ENCODE assay signal across 12 cellular contexts in genomic region chr9:137582286-137582860, GRCh38. TPM values are rescaled to one million over a fixed set of nuclear protein-coding genes. Genes with fewer than 3 reads are reported as not detected.
A peak's percentile ranks its signal among the peaks of the same experiment; 100 is the strongest.
DNase-seq lines count a peak whose midpoint lies in the region; ATAC-seq, FAIRE-seq and TF ChIP-seq lines count a peak whose summit lies in the region.
"Had no signal": no experiment of that assay in that cellular context is flagged by ENCODE, and none has a peak within 500 bp of the region (broad histone marks: within the 10 kb centered on the region; RNA-seq: fewer than 3 reads in every experiment).

No MANE protein-coding gene starts in this region.

- no peaks in the 10 kb centered on the region; the same call in 1 of the 2 replicates for H3K4me1 ChIP-seq in HEK293 (ENCODE audit: control insufficient read depth, insufficient read depth, low read length)
- peaks cover 13% of the 10 kb centered on the region for H3K4me1 ChIP-seq in HepG2 (ENCODE audit: insufficient read depth, low read length)

- WGBS in HepG2 (ENCODE audit: low lambda C conversion rate) = 95% methylated on average over 8 of the region's 20 CpGs

- H3K27me3 ChIP-seq in WERI-Rb-1 (ENCODE audit: insufficient read depth, low read depth, severe bottlenecking) (no peaks in the 10 kb centered on the region), HepG2 (ENCODE audit: control insufficient read depth in 1 of 2, insufficient read depth in 2 of 2, low read length in 2 of 2) (no peaks in the 10 kb centered on the region)

- intact Hi-C loops in HepG2 (cut with micrococcal nuclease; ENCODE audit: unreplicated experiment) = no loop called here

- no peak overlapping the region for H3K9ac ChIP-seq in HepG2 (ENCODE audit: insufficient read depth, low read depth, low read length)

- FAIRE-seq in HepG2 (lab: Jason Lieb, UNC) = no peak

- H3K4me3 ChIP-seq in HEK293 (ENCODE audit: low read depth, low read length) = no peak overlapping the region
- no peak overlapping the region for H3K4me3 ChIP-seq in WERI-Rb-1 (ENCODE audit: low read depth, low read length)
- no peak overlapping the region for H3K4me3 ChIP-seq in HepG2 (replicated peaks in 1 of 3; ENCODE audit: insufficient read depth in 1 of 3, low read depth in 2 of 3, low read length in 3 of 3)

- POLR2A ChIA-PET in HEK293 (lab: Yijun Ruan, JAX) = interaction anchor here (1.3 to 5.7 kb wide), 4 partner anchors 9 to 37 kb away, joined by 3 to 28 read pairs (median 17); partner anchors contain the start of genes ARRDC1, EHMT1 and ZMYND19
- POLR2A ChIA-PET in HepG2 (lab: Yijun Ruan, JAX) = interaction anchor here (0.7 to 2.1 kb wide), 3 partner anchors 8 to 37 kb away, joined by 3 to 7 read pairs (median 6); partner anchors contain the start of genes ARRDC1, EHMT1 and ZMYND19

- TF ChIP-seq CTCF in HEK293 (tag by site-specific recombination; IDR thresholded peaks at IDR 0.05) = peak; percentile 28; the same call in 1 of the 2 replicates
- TF ChIP-seq CTCF in WERI-Rb-1 (IDR thresholded peaks at IDR 0.05; ENCODE audit: low read depth, low read length) = peak; percentile 52
- peak; percentile 60 for TF ChIP-seq CTCF in HepG2 (CRISPR knock-in tag; IDR thresholded peaks at IDR 0.05)

- H4K20me1 ChIP-seq in HepG2 (ENCODE audit: insufficient read depth, low read length) = no peaks in the 10 kb centered on the region

- H3K79me2 ChIP-seq in HepG2 (ENCODE audit: insufficient read depth, low read length) = peaks cover 7% of the 10 kb centered on the region

- no TSS peak for BruUV-seq in HepG2 (replicated peaks; lab: Mats Ljungman, UMichigan)

- CTCF ChIA-PET in HEK293 (lab: Yijun Ruan, JAX) = interaction anchor here (0.7 to 2.2 kb wide), 15 partner anchors 8 to 484 kb away, joined by 3 to 16 read pairs (median 4); partner anchors contain the start of genes EHMT1 and ZMYND19
- CTCF ChIA-PET in HepG2 (lab: Yijun Ruan, JAX; ENCODE audit: low intra/inter-chr PET ratio, low total read pairs) = no interaction called here

- H2AFZ ChIP-seq in HepG2 (ENCODE audit: low read length) = no peak overlapping the region

- ATAC-seq in HepG2 = no peak
- ATAC-seq in HG03108 (IDR thresholded peaks at IDR 0.05; ENCODE audit: unreplicated experiment) = no peak
- ATAC-seq: stimulated activated naive CD8-positive, alpha-beta T cell treated with anti-CD3 and anti-CD28 coated beads, Interleukin-15, Interleukin-2, amounts not matched to agents 100 U/mL and 50 U/mL, for 24 hours had no signal

- no peak for TF ChIP-seq EP300 in HepG2 (IDR thresholded peaks at IDR 0.05; ENCODE audit: low read depth in 2 of 2, low read length in 2 of 2)
- TF ChIP-seq EP300 in HepG2 (CRISPR knock-in tag; IDR thresholded peaks at IDR 0.05; ENCODE audit: borderline replicate concordance) = no peak

- in situ Hi-C loops in HepG2 (cut with HindIII; ENCODE audit: extremely low pct_ligation_motif_present, low pct_unique_long_range_greater_than_20kb) = no loop called here

- peak; percentile 68 for DNase-seq in D341Med (ENCODE audit: low spot score)
- peak; percentile 54 for DNase-seq in WERI-Rb-1
- no peak for DNase-seq in HepG2 (ENCODE audit: low spot score)
- DNase-seq in C1 segment of cervical spinal cord (lab: John Stamatoyannopoulos, UW) = no peak
- DNase-seq in NCI-H1105 (lab: John Stamatoyannopoulos, UW) = no peak
- DNase-seq in NCI-H69 (lab: John Stamatoyannopoulos, UW) = no peak
- DNase-seq: activated naive CD8-positive, alpha-beta T cell treated with anti-CD3 and anti-CD28 coated beads, Interleukin-2, amount 10 ng/mL, durations not matched to agents 7 days and 5 days; HCEC 1CT; NCI-H1417 treated with DMSO at 0.1 percent for 48 hours; stimulated activated naive CD8-positive, alpha-beta T cell treated with anti-CD3 and anti-CD28 coated beads, Interleukin-15, Interleukin-2, amounts not matched to agents 100 U/mL and 50 U/mL, for 24 hours had no signal

- no peak overlapping the region for H3K27ac ChIP-seq in HEK293 (ENCODE audit: extremely low read depth, low read depth, low read length)
- no peak overlapping the region for H3K27ac ChIP-seq in WERI-Rb-1
- H3K27ac ChIP-seq in HepG2 (ENCODE audit: extremely low read length, insufficient read depth, low read length) = no peak overlapping the region

- no peak for TF ChIP-seq POLR2A in HepG2 (IDR thresholded peaks at IDR 0.05; ENCODE audit: insufficient read depth in 1 of 2, low read depth in 2 of 2, low read length in 2 of 2)

- H3K9me3 ChIP-seq in HEK293 (ENCODE audit: control insufficient read depth, insufficient read depth, low read depth, low read length) (no peaks in the 10 kb centered on the region), WERI-Rb-1 (ENCODE audit: severe bottlenecking) (no peaks in the 10 kb centered on the region), HepG2 (ENCODE audit: low read length) (no peaks in the 10 kb centered on the region)

- H3K4me2 ChIP-seq in HepG2 (ENCODE audit: low read depth, low read length) = no peak overlapping the region

- H3K36me3 ChIP-seq in HEK293 (ENCODE audit: control insufficient read depth in 2 of 2, insufficient read depth in 1 of 2, low read length in 2 of 2) = peaks cover 7 to 77% of the 10 kb centered on the region in 2 experiments; a peak in 2 of 3 replicates
- peaks cover 65% of the 10 kb centered on the region for H3K36me3 ChIP-seq in WERI-Rb-1
- H3K36me3 ChIP-seq in HepG2 (replicated peaks in 1 of 2; ENCODE audit: control insufficient read depth in 1 of 2, insufficient read depth in 2 of 2, low read length in 2 of 2) = peaks cover 22 to 55% of the 10 kb centered on the region in 2 experiments

- TF ChIP-seq RAD21 in HepG2 (CRISPR knock-in tag; IDR thresholded peaks at IDR 0.05) = peak; percentile 42; the same call in 1 of the 2 replicates

RNA-seq across cellular contexts. Expression of gene DPH7, which starts 3.6 kb away (rescaled TPM):
- 22.6 and 31.6 TPM in 2 replicates for total RNA-seq in HepG2 (2016; rRNA removed; fragmentation: Illumina TruSeq; extraction: Trizol)
- 23.7 and 28.0 TPM in 2 replicates for total RNA-seq in HepG2 (2016; cell fraction: cytosol; rRNA removed; fragmentation: Illumina TruSeq; extraction: Trizol; ENCODE audit: low read depth)
- 21.4 and 31.8 TPM in 2 replicates for total RNA-seq in HepG2 (2016; cell fraction: insoluble cytoplasmic fraction; rRNA removed; fragmentation: Illumina TruSeq; extraction: Trizol)
- 27.7 and 31.4 TPM in 2 replicates for total RNA-seq in HepG2 (2016; cell fraction: membrane; rRNA removed; fragmentation: Illumina TruSeq; extraction: Trizol)
- total RNA-seq in HepG2 (2016; cell fraction: nucleus; rRNA removed; fragmentation: Illumina TruSeq; extraction: Trizol) = 34.5 and 40.2 TPM in 2 replicates
- 27.6 and 36.9 TPM in 2 replicates for polyA plus RNA-seq in HepG2 (2011; rRNA removed)
- polyA plus RNA-seq in HepG2 (2011; cell fraction: cytosol; rRNA removed) = 15.3 and 20.0 TPM in 2 replicates
- 128 and 151 TPM in 2 replicates for polyA plus RNA-seq in HepG2 (2011; cell fraction: nucleus; rRNA removed)
- 15.1 and 23.7 TPM in 2 replicates for polyA plus RNA-seq in HepG2 (2012)
- polyA plus RNA-seq in HepG2 (2016; cell fraction: cytosol; fragmentation: Illumina TruSeq; extraction: Trizol; ENCODE audit: low read depth) = 12.4 and 19.6 TPM in 2 replicates
- 16.4 and 19.1 TPM in 2 replicates for polyA plus RNA-seq in HepG2 (2016; cell fraction: insoluble cytoplasmic fraction; fragmentation: Illumina TruSeq; extraction: Trizol; ENCODE audit: low read depth)
- polyA plus RNA-seq in HepG2 (2016; cell fraction: membrane; fragmentation: Illumina TruSeq; extraction: Trizol; ENCODE audit: low read depth) = 18.6 and 24.9 TPM in 2 replicates
- polyA plus RNA-seq in HepG2 (2016; cell fraction: nucleus; fragmentation: Illumina TruSeq; extraction: Trizol; ENCODE audit: insufficient read depth, low read depth) = 78.6 and 82.4 TPM in 2 replicates
- 13.7 and 46.0 TPM in 2 replicates for polyA minus RNA-seq in HepG2 (2011; rRNA and poly(A)+ RNA removed; ENCODE audit: low replicate concordance)
- polyA minus RNA-seq in HepG2 (2011; cell fraction: cytosol; rRNA and poly(A)+ RNA removed) = 4.0 and 7.5 TPM in 2 replicates
- polyA minus RNA-seq in HepG2 (2011; cell fraction: nucleus; rRNA and poly(A)+ RNA removed) = 27.8 and 33.3 TPM in 2 replicates

RNA-seq across cellular contexts. Expression of gene ZMYND19, which starts 7.9 kb away (rescaled TPM):
- total RNA-seq in HepG2 (2016; rRNA removed; fragmentation: Illumina TruSeq; extraction: Trizol) = 29.6 and 38.7 TPM in 2 replicates
- total RNA-seq in HepG2 (2016; cell fraction: cytosol; rRNA removed; fragmentation: Illumina TruSeq; extraction: Trizol; ENCODE audit: low read depth) = 103 and 108 TPM in 2 replicates
- total RNA-seq in HepG2 (2016; cell fraction: insoluble cytoplasmic fraction; rRNA removed; fragmentation: Illumina TruSeq; extraction: Trizol) = 26.0 and 40.1 TPM in 2 replicates
- total RNA-seq in HepG2 (2016; cell fraction: membrane; rRNA removed; fragmentation: Illumina TruSeq; extraction: Trizol) = 93.6 and 97.4 TPM in 2 replicates
- total RNA-seq in HepG2 (2016; cell fraction: nucleus; rRNA removed; fragmentation: Illumina TruSeq; extraction: Trizol) = 26.3 and 30.8 TPM in 2 replicates
- polyA plus RNA-seq in HepG2 (2011; rRNA removed) = 21.3 and 21.8 TPM in 2 replicates
- 19.1 and 23.2 TPM in 2 replicates for polyA plus RNA-seq in HepG2 (2011; cell fraction: cytosol; rRNA removed)
- polyA plus RNA-seq in HepG2 (2011; cell fraction: nucleus; rRNA removed) = 46.9 and 49.7 TPM in 2 replicates
- polyA plus RNA-seq in HepG2 (2012) = 16.9 and 18.6 TPM in 2 replicates
- polyA plus RNA-seq in HepG2 (2016; cell fraction: cytosol; fragmentation: Illumina TruSeq; extraction: Trizol; ENCODE audit: low read depth) = 80.6 TPM in 2 replicates
- 32.1 and 34.5 TPM in 2 replicates for polyA plus RNA-seq in HepG2 (2016; cell fraction: insoluble cytoplasmic fraction; fragmentation: Illumina TruSeq; extraction: Trizol; ENCODE audit: low read depth)
- polyA plus RNA-seq in HepG2 (2016; cell fraction: membrane; fragmentation: Illumina TruSeq; extraction: Trizol; ENCODE audit: low read depth) = 89.7 and 93.0 TPM in 2 replicates
- polyA plus RNA-seq in HepG2 (2016; cell fraction: nucleus; fragmentation: Illumina TruSeq; extraction: Trizol; ENCODE audit: insufficient read depth, low read depth) = 60.9 and 67.4 TPM in 2 replicates
- 9.8 and 59.1 TPM in 2 replicates for polyA minus RNA-seq in HepG2 (2011; rRNA and poly(A)+ RNA removed; ENCODE audit: low replicate concordance)
- 6.4 and 6.5 TPM in 2 replicates for polyA minus RNA-seq in HepG2 (2011; cell fraction: cytosol; rRNA and poly(A)+ RNA removed)
- polyA minus RNA-seq in HepG2 (2011; cell fraction: nucleus; rRNA and poly(A)+ RNA removed) = 13.0 and 13.1 TPM in 2 replicates

RNA-seq across cellular contexts. Expression of gene ARRDC1, which starts 23.1 kb away (rescaled TPM):
- total RNA-seq in HepG2 (2016; rRNA removed; fragmentation: Illumina TruSeq; extraction: Trizol) = 13.4 and 21.7 TPM in 2 replicates
- 8.4 and 10.0 TPM in 2 replicates for total RNA-seq in HepG2 (2016; cell fraction: cytosol; rRNA removed; fragmentation: Illumina TruSeq; extraction: Trizol; ENCODE audit: low read depth)
- total RNA-seq in HepG2 (2016; cell fraction: insoluble cytoplasmic fraction; rRNA removed; fragmentation: Illumina TruSeq; extraction: Trizol) = 12.6 and 23.4 TPM in 2 replicates
- 8.5 and 10.9 TPM in 2 replicates for total RNA-seq in HepG2 (2016; cell fraction: membrane; rRNA removed; fragmentation: Illumina TruSeq; extraction: Trizol)
- 14.0 and 15.0 TPM in 2 replicates for total RNA-seq in HepG2 (2016; cell fraction: nucleus; rRNA removed; fragmentation: Illumina TruSeq; extraction: Trizol)
- 44.4 and 50.9 TPM in 2 replicates for polyA plus RNA-seq in HepG2 (2011; rRNA removed)
- 23.8 and 38.3 TPM in 2 replicates for polyA plus RNA-seq in HepG2 (2011; cell fraction: cytosol; rRNA removed)
- 240 and 305 TPM in 2 replicates for polyA plus RNA-seq in HepG2 (2011; cell fraction: nucleus; rRNA removed)
- polyA plus RNA-seq in HepG2 (2012) = 16.2 and 19.0 TPM in 2 replicates
- polyA plus RNA-seq in HepG2 (2016; cell fraction: cytosol; fragmentation: Illumina TruSeq; extraction: Trizol; ENCODE audit: low read depth) = 5.5 and 7.1 TPM in 2 replicates
- 13.7 and 16.1 TPM in 2 replicates for polyA plus RNA-seq in HepG2 (2016; cell fraction: insoluble cytoplasmic fraction; fragmentation: Illumina TruSeq; extraction: Trizol; ENCODE audit: low read depth)
- 6.1 and 7.5 TPM in 2 replicates for polyA plus RNA-seq in HepG2 (2016; cell fraction: membrane; fragmentation: Illumina TruSeq; extraction: Trizol; ENCODE audit: low read depth)
- polyA plus RNA-seq in HepG2 (2016; cell fraction: nucleus; fragmentation: Illumina TruSeq; extraction: Trizol; ENCODE audit: insufficient read depth, low read depth) = 53.7 and 57.4 TPM in 2 replicates
- 48.5 and 187 TPM in 2 replicates for polyA minus RNA-seq in HepG2 (2011; rRNA and poly(A)+ RNA removed; ENCODE audit: low replicate concordance)
- 10.7 and 12.0 TPM in 2 replicates for polyA minus RNA-seq in HepG2 (2011; cell fraction: cytosol; rRNA and poly(A)+ RNA removed)
- polyA minus RNA-seq in HepG2 (2011; cell fraction: nucleus; rRNA and poly(A)+ RNA removed) = 32.6 and 32.9 TPM in 2 replicates

RNA-seq across cellular contexts. Expression of gene MRPL41, which starts 30.7 kb away (rescaled TPM):
- 48.9 and 54.0 TPM in 2 replicates for total RNA-seq in HepG2 (2016; rRNA removed; fragmentation: Illumina TruSeq; extraction: Trizol)
- total RNA-seq in HepG2 (2016; cell fraction: cytosol; rRNA removed; fragmentation: Illumina TruSeq; extraction: Trizol; ENCODE audit: low read depth) = 48.5 and 55.5 TPM in 2 replicates
- total RNA-seq in HepG2 (2016; cell fraction: insoluble cytoplasmic fraction; rRNA removed; fragmentation: Illumina TruSeq; extraction: Trizol) = 53.0 and 54.1 TPM in 2 replicates
- total RNA-seq in HepG2 (2016; cell fraction: membrane; rRNA removed; fragmentation: Illumina TruSeq; extraction: Trizol) = 49.2 and 61.1 TPM in 2 replicates
- 19.0 and 19.6 TPM in 2 replicates for total RNA-seq in HepG2 (2016; cell fraction: nucleus; rRNA removed; fragmentation: Illumina TruSeq; extraction: Trizol)
- 20.9 and 23.4 TPM in 2 replicates for polyA plus RNA-seq in HepG2 (2011; rRNA removed)
- polyA plus RNA-seq in HepG2 (2011; cell fraction: cytosol; rRNA removed) = 18.5 and 46.9 TPM in 2 replicates
- polyA plus RNA-seq in HepG2 (2011; cell fraction: nucleus; rRNA removed) = 23.0 and 28.2 TPM in 2 replicates
- polyA plus RNA-seq in HepG2 (2012) = 15.6 and 26.9 TPM in 2 replicates
- polyA plus RNA-seq in HepG2 (2016; cell fraction: cytosol; fragmentation: Illumina TruSeq; extraction: Trizol; ENCODE audit: low read depth) = 54.8 and 61.0 TPM in 2 replicates
- 43.5 and 50.2 TPM in 2 replicates for polyA plus RNA-seq in HepG2 (2016; cell fraction: insoluble cytoplasmic fraction; fragmentation: Illumina TruSeq; extraction: Trizol; ENCODE audit: low read depth)
- 42.3 and 46.2 TPM in 2 replicates for polyA plus RNA-seq in HepG2 (2016; cell fraction: membrane; fragmentation: Illumina TruSeq; extraction: Trizol; ENCODE audit: low read depth)
- 35.6 and 38.1 TPM in 2 replicates for polyA plus RNA-seq in HepG2 (2016; cell fraction: nucleus; fragmentation: Illumina TruSeq; extraction: Trizol; ENCODE audit: insufficient read depth, low read depth)
- polyA minus RNA-seq in HepG2 (2011; rRNA and poly(A)+ RNA removed; ENCODE audit: low replicate concordance) = 6.4 and 7.1 TPM in 2 replicates
- 8.6 and 11.1 TPM in 2 replicates for polyA minus RNA-seq in HepG2 (2011; cell fraction: cytosol; rRNA and poly(A)+ RNA removed)
- polyA minus RNA-seq in HepG2 (2011; cell fraction: nucleus; rRNA and poly(A)+ RNA removed) = 2.1 and 2.2 TPM in 2 replicates

RNA-seq across cellular contexts. Expression of gene PNPLA7, which starts 32.2 kb away (rescaled TPM):
- 0.21 and 0.42 TPM in 2 replicates for total RNA-seq in HepG2 (2016; rRNA removed; fragmentation: Illumina TruSeq; extraction: Trizol)
- total RNA-seq in HepG2 (2016; cell fraction: cytosol; rRNA removed; fragmentation: Illumina TruSeq; extraction: Trizol; ENCODE audit: low read depth) = 0.30 and 0.53 TPM in 2 replicates
- total RNA-seq in HepG2 (2016; cell fraction: insoluble cytoplasmic fraction; rRNA removed; fragmentation: Illumina TruSeq; extraction: Trizol) = 0.25 and 0.39 TPM in 2 replicates
- total RNA-seq in HepG2 (2016; cell fraction: membrane; rRNA removed; fragmentation: Illumina TruSeq; extraction: Trizol) = 0.21 and 0.28 TPM in 2 replicates
- 0.69 and 0.87 TPM in 2 replicates for total RNA-seq in HepG2 (2016; cell fraction: nucleus; rRNA removed; fragmentation: Illumina TruSeq; extraction: Trizol)
- polyA plus RNA-seq in HepG2 (2011; rRNA removed) = 1.5 and 1.9 TPM in 2 replicates
- polyA plus RNA-seq in HepG2 (2011; cell fraction: cytosol; rRNA removed) = 0.77 and 1.1 TPM in 2 replicates
- 17.1 and 19.3 TPM in 2 replicates for polyA plus RNA-seq in HepG2 (2011; cell fraction: nucleus; rRNA removed)
- polyA plus RNA-seq in HepG2 (2012) = 3.1 and 3.5 TPM in 2 replicates
- polyA plus RNA-seq in HepG2 (2016; cell fraction: cytosol; fragmentation: Illumina TruSeq; extraction: Trizol; ENCODE audit: low read depth) = 0.14 and 0.20 TPM in 2 replicates
- 0.43 and 0.47 TPM in 2 replicates for polyA plus RNA-seq in HepG2 (2016; cell fraction: insoluble cytoplasmic fraction; fragmentation: Illumina TruSeq; extraction: Trizol; ENCODE audit: low read depth)
- polyA plus RNA-seq in HepG2 (2016; cell fraction: membrane; fragmentation: Illumina TruSeq; extraction: Trizol; ENCODE audit: low read depth) = 0.27 and 0.30 TPM in 2 replicates
- polyA plus RNA-seq in HepG2 (2016; cell fraction: nucleus; fragmentation: Illumina TruSeq; extraction: Trizol; ENCODE audit: insufficient read depth, low read depth) = 3.4 and 3.5 TPM in 2 replicates
- 1.2 and 1.9 TPM in 2 replicates for polyA minus RNA-seq in HepG2 (2011; rRNA and poly(A)+ RNA removed; ENCODE audit: low replicate concordance)
- polyA minus RNA-seq in HepG2 (2011; cell fraction: cytosol; rRNA and poly(A)+ RNA removed) = 0.49 and 1.6 TPM in 2 replicates
- 2.7 and 2.9 TPM in 2 replicates for polyA minus RNA-seq in HepG2 (2011; cell fraction: nucleus; rRNA and poly(A)+ RNA removed)

Comparison
In these comparisons a context has a peak if more than half of its experiments do, and no peak if none do; other contexts are left out.
1. DNase-seq: peak in D341Med (single experiment) and WERI-Rb-1 (single experiment); none in HepG2 (single experiment), C1 segment of cervical spinal cord (0 of 14), NCI-H1105 (single experiment) and NCI-H69 (single experiment).
2. Peak in every context shown above with its lines, with median percentiles within 50 percentile points of each other: CTCF ChIP-seq.